Comparison of ENCODE assay signal across 27 cellular contexts in the genomic region with DNA sequence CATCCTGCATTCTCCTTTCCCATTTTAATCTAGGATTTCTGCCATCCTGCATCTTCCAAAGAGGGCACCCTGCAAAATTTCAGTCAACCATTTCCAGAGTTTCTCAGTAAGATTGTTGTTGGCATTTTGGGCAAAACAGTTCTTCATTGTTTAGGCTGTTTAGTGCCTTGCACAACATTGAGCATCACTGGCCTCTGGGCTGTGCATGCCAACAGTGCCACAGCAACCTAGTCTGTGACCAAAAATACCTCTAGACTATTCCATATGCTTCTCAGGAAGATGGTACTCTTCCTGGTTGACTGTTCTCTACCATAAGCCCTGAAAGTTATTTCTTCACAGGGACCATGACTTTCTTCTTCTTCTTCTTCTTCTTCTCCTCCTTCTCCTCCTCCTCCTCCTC. TPM values are rescaled to one million over a fixed set of nuclear protein-coding genes. Genes with fewer than 3 reads are reported as not detected.
"Had no signal": no experiment of that assay in that cellular context is flagged by ENCODE, and none has a peak within 500 bp of the region (broad histone marks: within the 10 kb centered on the region; RNA-seq: fewer than 3 reads in every experiment).

No MANE protein-coding gene starts in this region.

- ATAC-seq: heart left ventricle; naive thymus-derived CD4-positive, alpha-beta T cell; natural killer cell treated with Interleukin-12 subunit alpha and Interleukin-12 subunit beta and Interleukin-15 and Interleukin-18, amount 100 ng/mL, for 72 hours; pancreas; right cardiac atrium; stimulated activated effector memory CD8-positive, alpha-beta T cell treated with anti-CD3 and anti-CD28 coated beads, Interleukin-12 subunit alpha, Interleukin-12 subunit beta, amount 100 ng/mL, for 72 hours; upper lobe of right lung had no signal

- H3K9me3 ChIP-seq: heart left ventricle, left ventricle myocardium inferior, pancreas, prostate gland, sigmoid colon, spleen, stomach, testis, thyroid gland, transverse colon, upper lobe of right lung had no signal

- H3K4me3 Mint-ChIP-seq: mesothelial cell of epicardium; naive thymus-derived CD4-positive, alpha-beta T cell; natural killer cell treated with Interleukin-12 subunit alpha and Interleukin-12 subunit beta and Interleukin-15 and Interleukin-18, amount 100 ng/mL, for 72 hours; stimulated activated effector memory CD8-positive, alpha-beta T cell treated with anti-CD3 and anti-CD28 coated beads, Interleukin-12 subunit alpha, Interleukin-12 subunit beta, amount 100 ng/mL, for 72 hours had no signal

- H3K4me3 ChIP-seq: heart left ventricle, left ventricle myocardium inferior, lung, pancreas, prostate gland, sigmoid colon, spleen, stomach, testis, thyroid gland, transverse colon, upper lobe of right lung had no signal

- H3K27ac ChIP-seq: heart left ventricle, left ventricle myocardium inferior, pancreas, prostate gland, sigmoid colon, spleen, stomach, testis, thyroid gland, transverse colon, upper lobe of right lung had no signal

- DNase-seq: heart left ventricle; hypothalamus; immature natural killer cell; kidney; left ventricle myocardium inferior; mesendoderm; naive thymus-derived CD4-positive, alpha-beta T cell; nucleus accumbens; pancreas; posterior cingulate gyrus; retina; right cardiac atrium; sigmoid colon; small intestine; spleen; stimulated activated CD4-positive, alpha-beta T cell treated with anti-CD3 and anti-CD28 coated beads, Interleukin-4, amount 100 ng/mL, for 24 hours; stimulated activated naive CD4-positive, alpha-beta T cell; stomach; testis; thyroid gland; transverse colon; upper lobe of right lung had no signal

- H3K9me3 Mint-ChIP-seq: immature natural killer cell; mesothelial cell of epicardium; naive thymus-derived CD4-positive, alpha-beta T cell; natural killer cell treated with Interleukin-12 subunit alpha and Interleukin-12 subunit beta and Interleukin-15 and Interleukin-18, amount 100 ng/mL, for 72 hours; stimulated activated effector memory CD8-positive, alpha-beta T cell treated with anti-CD3 and anti-CD28 coated beads, Interleukin-12 subunit alpha, Interleukin-12 subunit beta, amount 100 ng/mL, for 72 hours had no signal

- H3K36me3 ChIP-seq: pancreas, prostate gland, sigmoid colon, thyroid gland, upper lobe of right lung had no signal

- H3K4me1 ChIP-seq: left ventricle myocardium inferior, prostate gland, spleen, testis, thyroid gland, transverse colon, upper lobe of right lung had no signal

- H3K27me3 Mint-ChIP-seq: naive thymus-derived CD4-positive, alpha-beta T cell; natural killer cell treated with Interleukin-12 subunit alpha and Interleukin-12 subunit beta and Interleukin-15 and Interleukin-18, amount 100 ng/mL, for 72 hours had no signal

- H3K27ac Mint-ChIP-seq: mesothelial cell of epicardium; stimulated activated effector memory CD8-positive, alpha-beta T cell treated with anti-CD3 and anti-CD28 coated beads, Interleukin-12 subunit alpha, Interleukin-12 subunit beta, amount 100 ng/mL, for 72 hours had no signal

- H3K27me3 ChIP-seq: heart left ventricle, pancreas, sigmoid colon, spleen, stomach, testis, thyroid gland, transverse colon, upper lobe of right lung had no signal

RNA-seq across cellular contexts. Expression of a gene that starts 32.5 kb away (rescaled TPM):
- polyA plus RNA-seq: heart left ventricle; immature natural killer cell; naive thymus-derived CD4-positive, alpha-beta T cell; pancreas; right cardiac atrium; spleen had no signal
